In genomic region chr2:108944601-108945241, GRCh38 we compare ENCODE assay signal across 2 cellular contexts.
TF ChIP-seq lines count a peak whose summit lies in the region.

No MANE protein-coding gene starts in this region.

TF ChIP-seq in HCT116, 20 proteins besides CTCF, POLR2A, EP300 and RAD21:
- TF ChIP-seq ZNF274 (IDR thresholded peaks at IDR 0.05; ENCODE audit: low read depth, low read length) = no peak
TF ChIP-seq in HCT116: peak in this region for 0.

TF ChIP-seq in H1, 55 proteins besides CTCF, POLR2A, EP300 and RAD21:
- TF ChIP-seq SIRT6 (IDR thresholded peaks at IDR 0.05; ENCODE audit: low read length) = no peak
- no peak for TF ChIP-seq RFX5 (IDR thresholded peaks at IDR 0.05; ENCODE audit: borderline replicate concordance, low read depth, low read length)
- no peak for TF ChIP-seq RNF2 (IDR thresholded peaks at IDR 0.05; ENCODE audit: borderline replicate concordance, low read depth, low read length, missing control alignments, poor library complexity, severe bottlenecking)
- TF ChIP-seq POLR2AphosphoS5 (IDR thresholded peaks at IDR 0.05; ENCODE audit: low read depth, low read length) = no peak
- no peak for TF ChIP-seq BCL11A (IDR thresholded peaks at IDR 0.05; ENCODE audit: low read depth in 2 of 2, low read length in 2 of 2)
- TF ChIP-seq CBX8 (IDR thresholded peaks at IDR 0.05; ENCODE audit: borderline replicate concordance, low read depth, low read length) = no peak
- TF ChIP-seq TBP (IDR thresholded peaks at IDR 0.05; ENCODE audit: low read depth, low read length) = no peak
